Comparison of ENCODE assay signal across 1 cellular context in genomic region chr1:108051625-108052382, GRCh38.
TF ChIP-seq lines count a peak whose summit lies in the region.

No MANE protein-coding gene starts in this region.

TF ChIP-seq in HepG2, 621 proteins besides CTCF, POLR2A, EP300 and RAD21 (continued from another document and continues in another):
- TF ChIP-seq RERE (CRISPR knock-in tag; IDR thresholded peaks at IDR 0.05; ENCODE audit: low read depth) (no peak), MIXL1 (CRISPR knock-in tag; IDR thresholded peaks at IDR 0.05) (peak; percentile 34; the same call in 1 of the 2 replicates), ZFP36 (IDR thresholded peaks at IDR 0.05; ENCODE audit: borderline replicate concordance, low read depth, low read length, partially characterized antibody) (no peak), PLRG1 (conservative IDR thresholded peaks at IDR 0.05) (no peak), SOX5 (CRISPR knock-in tag; IDR thresholded peaks at IDR 0.05; ENCODE audit: borderline replicate concordance) (peak; percentile 43; the same call in 1 of the 2 replicates), SIX4 (CRISPR knock-in tag; IDR thresholded peaks at IDR 0.05) (peak; percentile 99), MED1 (CRISPR knock-in tag; IDR thresholded peaks at IDR 0.05) (peak; percentile 28; the same call in 1 of the 2 replicates), ZNF614 (CRISPR knock-in tag; IDR thresholded peaks at IDR 0.05; ENCODE audit: borderline replicate concordance) (no peak), THAP9 (CRISPR knock-in tag; IDR thresholded peaks at IDR 0.05; ENCODE audit: borderline replicate concordance) (no peak), AKAP8 (CRISPR knock-in tag; IDR thresholded peaks at IDR 0.05) (no peak), ZNF709 (CRISPR knock-in tag; IDR thresholded peaks at IDR 0.05) (no peak), ZEB1 (IDR thresholded peaks at IDR 0.05; ENCODE audit: insufficient replicate concordance, low read depth) (no peak), TBX2 (CRISPR knock-in tag; IDR thresholded peaks at IDR 0.05; ENCODE audit: borderline replicate concordance) (peak; percentile 77), MLLT10 (CRISPR knock-in tag; IDR thresholded peaks at IDR 0.05) (no peak), ZNF224 (CRISPR knock-in tag; IDR thresholded peaks at IDR 0.05) (no peak), ZNF629 (CRISPR knock-in tag; conservative IDR thresholded peaks at IDR 0.05) (0 out of 2 replicates have a peak, but pooled peaks have one; percentile 22), ZSCAN25 (CRISPR knock-in tag; IDR thresholded peaks at IDR 0.05) (no peak), SOX6 (IDR thresholded peaks at IDR 0.05) (no peak), SOX6 (CRISPR knock-in tag; IDR thresholded peaks at IDR 0.05) (peak; percentile 39; the same call in 1 of the 2 replicates), HHEX (CRISPR knock-in tag; IDR thresholded peaks at IDR 0.05) (peak; percentile 72), U2AF1 (optimal IDR thresholded peaks at IDR 0.05; ENCODE audit: low read depth, low read length) (no peak), HES4 (CRISPR knock-in tag; IDR thresholded peaks at IDR 0.05; ENCODE audit: borderline replicate concordance) (no peak), ZNF20 (CRISPR knock-in tag; IDR thresholded peaks at IDR 0.05) (no peak), REPIN1 (CRISPR knock-in tag; IDR thresholded peaks at IDR 0.05; ENCODE audit: borderline replicate concordance, low read depth) (no peak), HOMEZ (CRISPR knock-in tag; IDR thresholded peaks at IDR 0.05; ENCODE audit: low read depth) (no peak), FOXA1 (IDR thresholded peaks at IDR 0.05) (no peak), FOXA1 (CRISPR knock-in tag; IDR thresholded peaks at IDR 0.05) (no peak; the same call in 1 of the 2 replicates), ZC3H4 (CRISPR knock-in tag; IDR thresholded peaks at IDR 0.05; ENCODE audit: borderline replicate concordance) (no peak), ZNF772 (CRISPR knock-in tag; IDR thresholded peaks at IDR 0.05) (no peak), TBP (CRISPR knock-in tag; IDR thresholded peaks at IDR 0.05) (no peak), CBX1 (IDR thresholded peaks at IDR 0.05; ENCODE audit: low read depth) (no peak), ZNF382 (CRISPR knock-in tag; IDR thresholded peaks at IDR 0.05; ENCODE audit: borderline replicate concordance) (no peak), RFX1 (IDR thresholded peaks at IDR 0.05) (no peak), GATAD2A (CRISPR knock-in tag; IDR thresholded peaks at IDR 0.05) (peak; percentile 42), HNRNPL (IDR thresholded peaks at IDR 0.05; ENCODE audit: low read depth, low read length) (no peak), ZNF749 (CRISPR knock-in tag; IDR thresholded peaks at IDR 0.05; ENCODE audit: borderline replicate concordance) (no peak), TCF7 (IDR thresholded peaks at IDR 0.05; ENCODE audit: low read depth) (peak; percentile 78), NONO (IDR thresholded peaks at IDR 0.05) (no peak), NONO (CRISPR knock-in tag; conservative IDR thresholded peaks at IDR 0.05) (no peak), HNF4A (CRISPR knock-in tag; IDR thresholded peaks at IDR 0.05) (peak; percentile 71), SETDB1 (CRISPR knock-in tag; IDR thresholded peaks at IDR 0.05; ENCODE audit: borderline replicate concordance) (no peak), TAF15 (IDR thresholded peaks at IDR 0.05; ENCODE audit: low read depth, low read length, poor library complexity, severe bottlenecking) (no peak), SRSF1 (optimal IDR thresholded peaks at IDR 0.05; ENCODE audit: low read depth, low read length) (no peak)
- TF ChIP-seq, protein P1, sequence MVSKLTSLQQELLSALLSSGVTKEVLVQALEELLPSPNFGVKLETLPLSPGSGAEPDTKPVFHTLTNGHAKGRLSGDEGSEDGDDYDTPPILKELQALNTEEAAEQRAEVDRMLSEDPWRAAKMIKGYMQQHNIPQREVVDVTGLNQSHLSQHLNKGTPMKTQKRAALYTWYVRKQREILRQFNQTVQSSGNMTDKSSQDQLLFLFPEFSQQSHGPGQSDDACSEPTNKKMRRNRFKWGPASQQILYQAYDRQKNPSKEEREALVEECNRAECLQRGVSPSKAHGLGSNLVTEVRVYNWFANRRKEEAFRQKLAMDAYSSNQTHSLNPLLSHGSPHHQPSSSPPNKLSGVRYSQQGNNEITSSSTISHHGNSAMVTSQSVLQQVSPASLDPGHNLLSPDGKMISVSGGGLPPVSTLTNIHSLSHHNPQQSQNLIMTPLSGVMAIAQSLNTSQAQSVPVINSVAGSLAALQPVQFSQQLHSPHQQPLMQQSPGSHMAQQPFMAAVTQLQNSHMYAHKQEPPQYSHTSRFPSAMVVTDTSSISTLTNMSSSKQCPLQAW (CRISPR knock-in tag; IDR thresholded peaks at IDR 0.05) = peak; percentile 66
- TF ChIP-seq, protein P2, sequence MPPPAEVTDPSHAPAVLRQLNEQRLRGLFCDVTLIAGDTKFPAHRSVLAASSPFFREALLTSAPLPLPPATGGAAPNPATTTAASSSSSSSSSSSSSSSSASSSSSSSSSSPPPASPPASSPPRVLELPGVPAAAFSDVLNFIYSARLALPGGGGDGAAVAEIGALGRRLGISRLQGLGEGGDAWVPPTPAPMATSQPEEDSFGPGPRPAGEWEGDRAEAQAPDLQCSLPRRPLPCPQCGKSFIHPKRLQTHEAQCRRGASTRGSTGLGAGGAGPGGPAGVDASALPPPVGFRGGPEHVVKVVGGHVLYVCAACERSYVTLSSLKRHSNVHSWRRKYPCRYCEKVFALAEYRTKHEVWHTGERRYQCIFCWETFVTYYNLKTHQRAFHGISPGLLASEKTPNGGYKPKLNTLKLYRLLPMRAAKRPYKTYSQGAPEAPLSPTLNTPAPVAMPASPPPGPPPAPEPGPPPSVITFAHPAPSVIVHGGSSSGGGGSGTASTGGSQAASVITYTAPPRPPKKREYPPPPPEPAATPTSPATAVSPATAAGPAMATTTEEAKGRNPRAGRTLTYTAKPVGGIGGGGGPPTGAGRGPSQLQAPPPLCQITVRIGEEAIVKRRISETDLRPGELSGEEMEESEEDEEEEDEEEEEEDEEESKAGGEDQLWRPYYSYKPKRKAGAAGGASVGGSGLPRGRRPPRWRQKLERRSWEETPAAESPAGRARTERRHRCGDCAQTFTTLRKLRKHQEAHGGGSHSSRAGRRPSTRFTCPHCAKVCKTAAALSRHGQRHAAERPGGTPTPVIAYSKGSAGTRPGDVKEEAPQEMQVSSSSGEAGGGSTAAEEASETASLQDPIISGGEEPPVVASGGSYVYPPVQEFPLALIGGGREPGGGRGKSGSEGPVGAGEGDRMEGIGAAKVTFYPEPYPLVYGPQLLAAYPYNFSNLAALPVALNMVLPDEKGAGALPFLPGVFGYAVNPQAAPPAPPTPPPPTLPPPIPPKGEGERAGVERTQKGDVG (CRISPR knock-in tag; IDR thresholded peaks at IDR 0.05; ENCODE audit: borderline replicate concordance) = no peak
- TF ChIP-seq, protein P3, sequence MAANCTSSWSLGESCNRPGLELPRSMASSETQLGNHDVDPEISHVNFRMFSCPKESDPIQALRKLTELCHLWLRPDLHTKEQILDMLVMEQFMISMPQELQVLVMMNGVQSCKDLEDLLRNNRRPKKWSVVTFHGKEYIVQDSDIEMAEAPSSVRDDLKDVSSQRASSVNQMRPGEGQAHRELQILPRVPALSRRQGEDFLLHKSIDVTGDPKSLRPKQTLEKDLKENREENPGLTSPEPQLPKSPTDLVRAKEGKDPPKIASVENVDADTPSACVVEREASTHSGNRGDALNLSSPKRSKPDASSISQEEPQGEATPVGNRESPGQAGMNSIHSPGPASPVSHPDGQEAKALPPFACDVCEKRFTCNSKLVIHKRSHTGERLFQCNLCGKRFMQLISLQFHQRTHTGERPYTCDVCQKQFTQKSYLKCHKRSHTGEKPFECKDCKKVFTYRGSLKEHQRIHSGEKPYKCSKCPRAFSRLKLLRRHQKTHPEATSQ (CRISPR knock-in tag; IDR thresholded peaks at IDR 0.05; ENCODE audit: borderline replicate concordance) = no peak
- TF ChIP-seq, protein P4, sequence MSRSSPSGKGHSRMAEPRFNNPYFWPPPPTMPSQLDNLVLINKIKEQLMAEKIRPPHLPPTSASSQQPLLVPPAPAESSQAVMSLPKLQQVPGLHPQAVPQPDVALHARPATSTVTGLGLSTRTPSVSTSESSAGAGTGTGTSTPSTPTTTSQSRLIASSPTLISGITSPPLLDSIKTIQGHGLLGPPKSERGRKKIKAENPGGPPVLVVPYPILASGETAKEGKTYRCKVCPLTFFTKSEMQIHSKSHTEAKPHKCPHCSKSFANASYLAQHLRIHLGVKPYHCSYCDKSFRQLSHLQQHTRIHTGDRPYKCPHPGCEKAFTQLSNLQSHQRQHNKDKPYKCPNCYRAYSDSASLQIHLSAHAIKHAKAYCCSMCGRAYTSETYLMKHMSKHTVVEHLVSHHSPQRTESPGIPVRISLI (CRISPR knock-in tag; IDR thresholded peaks at IDR 0.05; ENCODE audit: borderline replicate concordance) = peak; percentile 69; the same call in 1 of the 2 replicates
- TF ChIP-seq, protein P5, sequence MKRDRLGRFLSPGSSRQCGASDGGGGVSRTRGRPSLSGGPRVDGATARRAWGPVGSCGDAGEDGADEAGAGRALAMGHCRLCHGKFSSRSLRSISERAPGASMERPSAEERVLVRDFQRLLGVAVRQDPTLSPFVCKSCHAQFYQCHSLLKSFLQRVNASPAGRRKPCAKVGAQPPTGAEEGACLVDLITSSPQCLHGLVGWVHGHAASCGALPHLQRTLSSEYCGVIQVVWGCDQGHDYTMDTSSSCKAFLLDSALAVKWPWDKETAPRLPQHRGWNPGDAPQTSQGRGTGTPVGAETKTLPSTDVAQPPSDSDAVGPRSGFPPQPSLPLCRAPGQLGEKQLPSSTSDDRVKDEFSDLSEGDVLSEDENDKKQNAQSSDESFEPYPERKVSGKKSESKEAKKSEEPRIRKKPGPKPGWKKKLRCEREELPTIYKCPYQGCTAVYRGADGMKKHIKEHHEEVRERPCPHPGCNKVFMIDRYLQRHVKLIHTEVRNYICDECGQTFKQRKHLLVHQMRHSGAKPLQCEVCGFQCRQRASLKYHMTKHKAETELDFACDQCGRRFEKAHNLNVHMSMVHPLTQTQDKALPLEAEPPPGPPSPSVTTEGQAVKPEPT (CRISPR knock-in tag; IDR thresholded peaks at IDR 0.05; ENCODE audit: low read depth) = no peak
